Comparison of ENCODE assay signal across 1 cellular context in genomic region chr1:227924838-227925574, GRCh38.
A peak's percentile ranks its signal among the peaks of the same experiment; 100 is the strongest.
TF ChIP-seq lines count a peak whose summit lies in the region.

No MANE protein-coding gene starts in this region.

TF ChIP-seq in HEK293, 187 proteins besides CTCF, POLR2A, EP300 and RAD21 (continued from another document):
- TF ChIP-seq ZNF518A (tag by site-specific recombination; conservative IDR thresholded peaks at IDR 0.05; ENCODE audit: low read depth) (no peak), ZFHX2 (tag by site-specific recombination; conservative IDR thresholded peaks at IDR 0.05) (peak; percentile 25; the same call in 1 of the 2 replicates), ZNF10 (tag by site-specific recombination; IDR thresholded peaks at IDR 0.05) (no peak), ZNF529 (tag by site-specific recombination; IDR thresholded peaks at IDR 0.05; ENCODE audit: insufficient replicate concordance) (no peak), ZNF214 (tag by site-specific recombination; IDR thresholded peaks at IDR 0.05; ENCODE audit: borderline replicate concordance) (no peak), ZIC2 (tag by site-specific recombination; IDR thresholded peaks at IDR 0.05) (0 out of 2 replicates have a peak, but pooled peaks have one; percentile 15), PRDM6 (tag by site-specific recombination; IDR thresholded peaks at IDR 0.05) (no peak), SP7 (tag by site-specific recombination; IDR thresholded peaks at IDR 0.05) (no peak)
